In the genomic region with DNA sequence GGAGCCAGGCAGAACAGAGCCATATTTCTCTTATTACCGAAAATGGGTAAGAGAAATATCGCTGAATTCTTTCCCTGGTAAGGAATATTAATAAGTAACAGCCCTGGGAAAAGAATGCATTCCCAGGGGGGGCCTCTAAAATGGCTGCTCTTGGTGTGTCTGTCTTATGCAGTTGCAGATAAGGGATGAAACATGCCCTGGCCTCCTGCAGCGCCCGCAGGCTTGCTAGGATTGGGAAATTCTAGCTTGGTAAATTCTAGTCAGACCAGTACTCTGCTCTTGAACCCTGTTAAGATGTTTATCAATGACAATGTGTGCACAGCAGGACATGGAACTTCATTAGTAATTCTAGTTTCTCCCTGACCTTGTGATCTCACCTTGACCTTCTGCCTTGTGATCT, we compare ENCODE assay signal across 8 cellular contexts. TPM values are rescaled to one million over a fixed set of nuclear protein-coding genes. Genes with fewer than 3 reads are reported as not detected.
"Had no signal": no experiment of that assay in that cellular context is flagged by ENCODE, and none has a peak within 500 bp of the region (broad histone marks: within the 10 kb centered on the region; RNA-seq: fewer than 3 reads in every experiment).

No MANE protein-coding gene starts in this region.

RNA-seq across cellular contexts. Expression of gene DDC, which starts 18.1 kb away (rescaled TPM):
- total RNA-seq: activated B cell treated with CpG ODN at 0.5 μM for 24 hours; activated CD4-positive, alpha-beta memory T cell treated with anti-CD3 and anti-CD28 coated beads for 36 hours; activated T-cell treated with anti-CD3 and anti-CD28 coated beads, Interleukin-2, amount 50 U/mL, for 72 hours; activated T-helper 1 cell treated with anti-CD3 and anti-CD28 coated beads, Interleukin-12 subunit alpha, Interleukin-12 subunit beta, Interleukin-2, Interleukin-4 antibody, amounts not matched to agents 30 ng/mL and 10 ng/mL and 1 ng/mL, durations not matched to agents 14 hours and 24 hours and 36 hours; activated T-helper 17 cell treated with anti-CD3 and anti-CD28 coated beads, Interleukin-2, amount 50 U/mL, for 72 hours; aorta; astrocyte; cardiac septum had no signal
